ENCODE assay signal across 8 cellular contexts in genomic region chr2:28956415-28956826, GRCh38. TPM values are rescaled to one million over a fixed set of nuclear protein-coding genes. Genes with fewer than 3 reads are reported as not detected.
A peak's percentile ranks its signal among the peaks of the same experiment; 100 is the strongest.
DNase-seq lines count a peak whose midpoint lies in the region; ATAC-seq and TF ChIP-seq lines count a peak whose summit lies in the region.

No MANE protein-coding gene starts in this region.

- H3K27me3 Mint-ChIP-seq in Calu3 (ENCODE audit: unreplicated experiment): no peaks in the 10 kb centered on the region

- no peak; the same call in 1 of the 2 replicates for TF ChIP-seq CTCF in Loucy (conservative IDR thresholded peaks at IDR 0.05; ENCODE audit: low read length)
- TF ChIP-seq CTCF in Calu3 (IDR thresholded peaks at IDR 0.05; ENCODE audit: unreplicated experiment): no peak
- TF ChIP-seq CTCF in stomach (IDR thresholded peaks at IDR 0.05): peak in 1 of 7 experiments; percentile 12
- TF ChIP-seq CTCF in colonic mucosa (IDR thresholded peaks at IDR 0.05): no peak

- H4K20me1 ChIP-seq in Loucy (ENCODE audit: insufficient read depth, low read length, poor library complexity, severe bottlenecking): no peaks in the 10 kb centered on the region

- no peak overlapping the region for H3K9ac ChIP-seq in Loucy (ENCODE audit: low read depth, low read length, poor library complexity, severe bottlenecking)
- H3K9ac ChIP-seq in colonic mucosa (ENCODE audit: low read depth in 2 of 2, low read length in 2 of 2): no peak overlapping the region

- CTCF ChIA-PET in Calu3 (lab: Charles Lee): no interaction called here

- H3K4me2 ChIP-seq in Loucy (ENCODE audit: low read depth, low read length, poor library complexity, severe bottlenecking): peak overlapping the region; percentile 70

- DNase-seq in DMS 273 treated with DMSO at 0.1 percent for 48 hours (lab: John Stamatoyannopoulos, UW) (peak; percentile 25), left lobe of liver (ENCODE audit: low spot score) (no peak), Calu3 (no peak), NCI-H2029 (lab: John Stamatoyannopoulos, UW) (no peak), stomach (no peak), colonic mucosa (no peak)

- H3K27ac ChIP-seq in angular gyrus (ENCODE audit: low read depth, low read length) (peak overlapping the region; percentile 31), stomach (no peak overlapping the region), colonic mucosa (no peak overlapping the region)

- no peaks in the 10 kb centered on the region for H3K79me2 ChIP-seq in Loucy (ENCODE audit: insufficient read depth, low read length)

- no peaks in the 10 kb centered on the region for H3K27me3 ChIP-seq in Loucy (ENCODE audit: insufficient read depth, low read length, poor library complexity, severe bottlenecking)
- H3K27me3 ChIP-seq in stomach: no peaks in the 10 kb centered on the region
- no peaks in the 10 kb centered on the region for H3K27me3 ChIP-seq in colonic mucosa

- no peaks in the 10 kb centered on the region for H3F3A ChIP-seq in Loucy (ENCODE audit: low read depth)

- H3K4me3 Mint-ChIP-seq in Calu3 (ENCODE audit: low read depth, unreplicated experiment): no peak overlapping the region

- H3K9me3 ChIP-seq in Loucy (ENCODE audit: insufficient read depth, low read depth, low read length) (no peaks in the 10 kb centered on the region), stomach (no peaks in the 10 kb centered on the region), colonic mucosa (no peaks in the 10 kb centered on the region)

- TF ChIP-seq POLR2A in stomach (IDR thresholded peaks at IDR 0.05): no peak

- H3K9me2 ChIP-seq in Loucy (replicated peaks; ENCODE audit: low read depth, low read length): no peaks in the 10 kb centered on the region

- WGBS in stomach, 5 donors: 11 to 32% (median 17%) methylated on average over 10 to 11 of the region's 11 CpGs

- BruUV-seq in Calu3 (replicated peaks; lab: Mats Ljungman, UMichigan): no TSS peak

- peaks cover 13% of the 10 kb centered on the region for H3K36me3 Mint-ChIP-seq in Calu3 (ENCODE audit: insufficient read depth, unreplicated experiment)

- H3K36me3 ChIP-seq in Loucy (ENCODE audit: insufficient read depth, low read length): no peaks in the 10 kb centered on the region
- no peaks in the 10 kb centered on the region for H3K36me3 ChIP-seq in stomach
- H3K36me3 ChIP-seq in colonic mucosa: no peaks in the 10 kb centered on the region

- intact Hi-C loops in Calu3 (cut with micrococcal nuclease; ENCODE audit: unreplicated experiment) (loop anchor here (10.0 kb wide), 1 partner anchor 158 kb away; the partner anchor contains the start of gene CLIP4), stomach (cut with DNase I; ENCODE audit: low total_unique reads) (loop anchor here (5.0 kb wide), 1 partner anchor 236 kb away; no protein-coding TSS in a partner anchor), colonic mucosa (cut with DNase I) (loop anchor here (5.0 kb wide), 2 partner anchors 1071 to 1116 kb away; no protein-coding TSS in a partner anchor)

- TF ChIP-seq EP300 in stomach (IDR thresholded peaks at IDR 0.05): no peak

- H3K4me1 ChIP-seq in Loucy (ENCODE audit: insufficient read depth, low read length, poor library complexity, severe bottlenecking) (no peaks in the 10 kb centered on the region), stomach (peaks cover 0 to 31% (median 16%) of the 10 kb centered on the region in 4 donors), colonic mucosa (peaks cover 6% of the 10 kb centered on the region)

- H3K27ac Mint-ChIP-seq in Calu3 (ENCODE audit: unreplicated experiment): no peak overlapping the region

- peaks cover 26% of the 10 kb centered on the region for H3K4me1 Mint-ChIP-seq in Calu3 (ENCODE audit: low read depth, unreplicated experiment)

- peak overlapping the region; percentile 60 for H3K4me3 ChIP-seq in Loucy (ENCODE audit: low read length, poor library complexity, severe bottlenecking)
- peak overlapping the region in 1 of 4 donors; percentile 29 for H3K4me3 ChIP-seq in stomach
- no peak overlapping the region for H3K4me3 ChIP-seq in colonic mucosa

- peak; percentile 46 for ATAC-seq in left lobe of liver

- no peaks in the 10 kb centered on the region for H3K9me3 Mint-ChIP-seq in Calu3 (ENCODE audit: low read depth, unreplicated experiment)

- peak overlapping the region; percentile 57 for H2AFZ ChIP-seq in Loucy (ENCODE audit: low read length)

RNA-seq across cellular contexts. Expression of gene TOGARAM2, which starts 24.7 kb away (rescaled TPM):
- total RNA-seq in left lobe of liver (0.78 TPM), Calu3 (2022) (0.47 and 0.85 TPM in 2 replicates), stomach (1 to 10 TPM in 2 of 5 donors, under 1 TPM in 2, not detected in 1; 0.43 to 3.5 (median 1.00) TPM), colonic mucosa (under 1 TPM; 0.24 to 0.59 TPM)
- polyA plus RNA-seq in stomach: 1 to 10 TPM in 1 of 3 donors, under 1 TPM in 2; 0.56 to 1.2 (median 0.80) TPM
